8 cellular contexts compared by ENCODE assay signal in genomic region chr21:33948096-33948950, GRCh38. TPM values are rescaled to one million over a fixed set of nuclear protein-coding genes. Genes with fewer than 3 reads are reported as not detected.
DNase-seq lines count a peak whose midpoint lies in the region; ATAC-seq and TF ChIP-seq lines count a peak whose summit lies in the region.

No MANE protein-coding gene starts in this region.

- peak overlapping the region; percentile 75 for H3K4me2 ChIP-seq in IMR-90 (ENCODE audit: low read depth, low read length)

- H3K27me3 Mint-ChIP-seq in activated T-helper 17 cell treated with anti-CD3 and anti-CD28 coated beads, Interleukin-2, amount 50 U/mL, for 72 hours = no peaks in the 10 kb centered on the region

- CTCF ChIA-PET in IMR-90 (lab: Yijun Ruan, JAX) = interaction anchor here (0.6 kb wide), 1 partner anchor 178 kb away, joined by 4 read pairs; no protein-coding TSS in a partner anchor

- peak overlapping the region; percentile 99 for H3K27ac Mint-ChIP-seq in activated T-helper 17 cell treated with anti-CD3 and anti-CD28 coated beads, Interleukin-2, amount 50 U/mL, for 72 hours

- TF ChIP-seq POLR2A in IMR-90 (IDR thresholded peaks at IDR 0.05; ENCODE audit: low read depth, low read length) (no peak), Peyer's patch (IDR thresholded peaks at IDR 0.05) (no peak), thyroid gland (IDR thresholded peaks at IDR 0.05) (no peak)

- peak overlapping the region; percentile 79 for H4K5ac ChIP-seq in IMR-90 (ENCODE audit: low read depth, low read length)

- H3K27ac ChIP-seq in IMR-90 (ENCODE audit: insufficient read depth, low read length) (peak overlapping the region; percentile 67), Peyer's patch (peak overlapping the region; percentile 79 to 89 (median 87)), thyroid gland (peak overlapping the region; percentile 47 to 97 (median 87))

- H3K9me3 Mint-ChIP-seq in activated T-helper 17 cell treated with anti-CD3 and anti-CD28 coated beads, Interleukin-2, amount 50 U/mL, for 72 hours = peaks cover 6% of the 10 kb centered on the region

- BruUV-seq in IMR-90 (replicated peaks; lab: Mats Ljungman, UMichigan) = no TSS peak

- H2AFZ ChIP-seq in IMR-90 (replicated peaks; ENCODE audit: low read length, poor library complexity) = peak overlapping the region; percentile 98

- H2AK9ac ChIP-seq in IMR-90 (replicated peaks; ENCODE audit: low read depth, low read length, poor library complexity) = peak overlapping the region; percentile 98

- DNase-seq in COLO829 (ENCODE audit: low spot score) (peak; percentile 78), IMR-90 (peak; percentile 30), Peyer's patch (peak in 2 of 3 donors; percentile 84 to 92), fibroblast of the conjunctiva (ENCODE audit: low read depth) (peak; percentile 49), occipital lobe (lab: John Stamatoyannopoulos, UW) (peak; percentile 80), thyroid gland (peak; percentile 75)

- peak overlapping the region; percentile 100 for H2BK15ac ChIP-seq in IMR-90 (ENCODE audit: low read depth, low read length)

- intact Hi-C loops in IMR-90 (cut with micrococcal nuclease) (no loop called here), thyroid gland (cut with DNase I) (no loop called here)

- H3K18ac ChIP-seq in IMR-90 (ENCODE audit: low read depth, low read length) = peak overlapping the region; percentile 77

- H3K9me1 ChIP-seq in IMR-90 (ENCODE audit: insufficient read depth, low read length) = peaks cover 16% of the 10 kb centered on the region

- no peaks in the 10 kb centered on the region for H4K20me1 ChIP-seq in IMR-90 (ENCODE audit: insufficient read depth, low read length)

- peaks cover 54% of the 10 kb centered on the region for H3K4me1 Mint-ChIP-seq in activated T-helper 17 cell treated with anti-CD3 and anti-CD28 coated beads, Interleukin-2, amount 50 U/mL, for 72 hours

- in situ Hi-C loops in IMR-90 (cut with MboI; ENCODE audit: low sequenced_read_pairs) = no loop called here

- peak overlapping the region; percentile 98 for H2AK5ac ChIP-seq in IMR-90 (ENCODE audit: low read depth, low read length)

- H3K4me1 ChIP-seq in IMR-90 (ENCODE audit: control insufficient read depth, insufficient read depth, low read length) (peaks cover 19% of the 10 kb centered on the region), Peyer's patch (peaks cover 0 to 26% (median 14%) of the 10 kb centered on the region in 4 donors), thyroid gland (peaks cover 24 to 32% of the 10 kb centered on the region in 2 donors)

- H3K36me3 Mint-ChIP-seq in activated T-helper 17 cell treated with anti-CD3 and anti-CD28 coated beads, Interleukin-2, amount 50 U/mL, for 72 hours (ENCODE audit: low read depth) = peaks cover 90% of the 10 kb centered on the region

- H3K14ac ChIP-seq in IMR-90 (replicated peaks; ENCODE audit: low read depth, low read length) = peak overlapping the region; percentile 98

- H3K36me3 ChIP-seq in IMR-90 (ENCODE audit: control insufficient read depth, insufficient read depth, low read length) (no peaks in the 10 kb centered on the region), Peyer's patch (no peaks in the 10 kb centered on the region), thyroid gland (no peaks in the 10 kb centered on the region)

- peak overlapping the region; percentile 61 for H3K56ac ChIP-seq in IMR-90 (ENCODE audit: extremely low read depth, insufficient read depth, low read length)

- POLR2A ChIA-PET in IMR-90 (lab: Charles Lee; ENCODE audit: unreplicated experiment) = interaction anchor here (0.5 to 1.0 kb wide), 2 partner anchors 11 to 27 kb away, joined by 8 to 9 read pairs; no protein-coding TSS in a partner anchor

- H2BK5ac ChIP-seq in IMR-90 (ENCODE audit: low read depth, low read length, poor library complexity, severe bottlenecking) = peak overlapping the region; percentile 62

- dilution Hi-C loops in IMR-90 (cut with HindIII; ENCODE audit: low sequenced_read_pairs, unreplicated experiment) = no loop called here

- H3K4me3 Mint-ChIP-seq in activated T-helper 17 cell treated with anti-CD3 and anti-CD28 coated beads, Interleukin-2, amount 50 U/mL, for 72 hours = peak overlapping the region; percentile 97

- H4K8ac ChIP-seq in IMR-90 (ENCODE audit: low read depth in 2 of 2, low read length in 2 of 2) = peak overlapping the region; percentile 97

- peak overlapping the region; percentile 98 for H2BK20ac ChIP-seq in IMR-90 (ENCODE audit: low read depth, low read length)

- H3K79me1 ChIP-seq in IMR-90 (ENCODE audit: low read depth in 1 of 2, low read length in 2 of 2) = peaks cover 0 to 9% of the 10 kb centered on the region in 2 experiments; a peak in 1 of 4 replicates

- H3K23ac ChIP-seq in IMR-90 (ENCODE audit: low read depth, low read length) = peak overlapping the region; percentile 99

- H3K27me3 ChIP-seq in IMR-90 (ENCODE audit: control insufficient read depth, insufficient read depth, low read length) (no peaks in the 10 kb centered on the region), Peyer's patch (no peaks in the 10 kb centered on the region), thyroid gland (no peaks in the 10 kb centered on the region)

- WGBS in IMR-90 (ENCODE audit: extremely low coverage in 2 of 2, insufficient read length in 1 of 2), 2 experiments = no CpG with 5 or more reads among the region's 17 CpGs
- 40 to 50% methylated on average over 17 of the region's 17 CpGs for WGBS in thyroid gland, 2 donors

- H4K91ac ChIP-seq in IMR-90 (ENCODE audit: insufficient read depth, low read depth, low read length) = peak overlapping the region; percentile 99

- peak overlapping the region; percentile 99 for H3K4ac ChIP-seq in IMR-90 (ENCODE audit: low read depth, low read length)

- H3K4me3 ChIP-seq in IMR-90 (ENCODE audit: insufficient read depth, low read depth, low read length) (no peak overlapping the region; the same call in 1 of the 2 replicates), Peyer's patch (peak overlapping the region; percentile 19 to 33 (median 24)), thyroid gland (replicated peaks in 1 of 3) (no peak overlapping the region)

- ATAC-seq in GM21390 (IDR thresholded peaks at IDR 0.05; ENCODE audit: unreplicated experiment) (peak; percentile 47), IMR-90 (ENCODE audit: low read depth) (peak; percentile 50)
- peak; percentile 52 for ATAC-seq in activated T-helper 17 cell treated with anti-CD3 and anti-CD28 coated beads, Interleukin-2, amount 50 U/mL, for 72 hours (replicated peaks)

- no peak for TF ChIP-seq RAD21 in IMR-90 (IDR thresholded peaks at IDR 0.05; ENCODE audit: low read length)

- no peak for TF ChIP-seq CTCF in IMR-90 (conservative IDR thresholded peaks at IDR 0.05; ENCODE audit: low read depth, low read length)
- TF ChIP-seq CTCF in Peyer's patch (IDR thresholded peaks at IDR 0.05) = no peak
- peak in 1 of 6 experiments; percentile 4 for TF ChIP-seq CTCF in thyroid gland (IDR thresholded peaks at IDR 0.05)

- H3K9me3 ChIP-seq in IMR-90 (ENCODE audit: control insufficient read depth, insufficient read depth, low read length) (no peaks in the 10 kb centered on the region), Peyer's patch (no peaks in the 10 kb centered on the region), thyroid gland (no peaks in the 10 kb centered on the region)

- H2BK120ac ChIP-seq in IMR-90 (ENCODE audit: low read depth, low read length) = peak overlapping the region; percentile 99

- H3K9ac ChIP-seq in IMR-90 (ENCODE audit: low read depth, low read length) = 0 out of 2 replicates have a peak overlapping the region, but pooled peaks have one; percentile 29

TF ChIP-seq in IMR-90, 13 proteins besides CTCF, POLR2A, EP300 and RAD21 (continues in another document):
- TF ChIP-seq NFE2L2 (IDR thresholded peaks at IDR 0.05; ENCODE audit: low read depth, low read length) = no peak
- TF ChIP-seq RCOR1 (IDR thresholded peaks at IDR 0.05; ENCODE audit: insufficient replicate concordance, low read length) = no peak
- no peak for TF ChIP-seq FOS (IDR thresholded peaks at IDR 0.05; ENCODE audit: low read depth, low read length)
- TF ChIP-seq SMC3 (IDR thresholded peaks at IDR 0.05; ENCODE audit: low read depth, low read length) = no peak
- no peak for TF ChIP-seq BHLHE40 (IDR thresholded peaks at IDR 0.05; ENCODE audit: low read depth, low read length)
- no peak for TF ChIP-seq USF2 (IDR thresholded peaks at IDR 0.05; ENCODE audit: low read depth, low read length)
- TF ChIP-seq CHD1 (IDR thresholded peaks at IDR 0.05; ENCODE audit: low read depth, low read length) = 0 out of 2 replicates have a peak, but pooled peaks have one; percentile 21
- no peak for TF ChIP-seq CEBPB (IDR thresholded peaks at IDR 0.05; ENCODE audit: low read depth, low read length)
- no peak for TF ChIP-seq ELK1 (IDR thresholded peaks at IDR 0.05; ENCODE audit: borderline replicate concordance, low read depth, low read length)
- no peak for TF ChIP-seq RFX5 (IDR thresholded peaks at IDR 0.05; ENCODE audit: low read depth, low read length)
- no peak for TF ChIP-seq MAFK (IDR thresholded peaks at IDR 0.05; ENCODE audit: low read depth, low read length)
- no peak for TF ChIP-seq MAZ (IDR thresholded peaks at IDR 0.05; ENCODE audit: borderline replicate concordance, low read depth, low read length)

RNA-seq across cellular contexts. Expression of gene ATP5PO, which starts 32.7 kb away (rescaled TPM):
- total RNA-seq in IMR-90 (2012; rRNA removed) (154 and 237 TPM in 2 replicates), Peyer's patch (100 to 1,000 TPM; 178 to 291 (median 203) TPM), occipital lobe (154 TPM), thyroid gland (100 to 1,000 TPM; 201 to 300 (median 256) TPM)
- polyA plus RNA-seq in IMR-90 (2012; rRNA removed) = 220 and 250 TPM in 2 replicates
- 150 and 346 TPM in 2 replicates for polyA plus RNA-seq in IMR-90 (2012; cell fraction: cytosol; rRNA removed)
- polyA plus RNA-seq in IMR-90 (2012; cell fraction: nucleus; rRNA removed; ENCODE audit: low replicate concordance) = 33.0 and 110 TPM in 2 replicates
- total RNA-seq in activated T-helper 17 cell treated with anti-CD3 and anti-CD28 coated beads, Interleukin-2, amount 50 U/mL, for 72 hours = 100 to 1,000 TPM; 203 to 227 TPM

Comparison
In these comparisons a context has a peak if more than half of its experiments do, and no peak if none do; other contexts are left out.
1. DNase-seq: peak in every context shown above with its lines; median percentile 88 in Peyer's patch; 80 in occipital lobe; 78 in COLO829; 75 in thyroid gland; 49 in fibroblast of the conjunctiva; 30 in IMR-90.
2. H3K4me3 ChIP-seq: peak in Peyer's patch (4 of 4); none in IMR-90 (single experiment) and thyroid gland (0 of 3).
3. Peak in every context shown above with its lines, with median percentiles within 50 percentile points of each other: ATAC-seq and H3K27ac ChIP-seq.